28 cellular contexts compared by ENCODE assay signal in genomic region chr5:174483411-174483810, GRCh38.
DNase-seq lines count a peak whose midpoint lies in the region; TF ChIP-seq lines count a peak whose summit lies in the region.
"Had no signal": no experiment of that assay in that cellular context is flagged by ENCODE, and none has a peak within 500 bp of the region (broad histone marks: within the 10 kb centered on the region; RNA-seq: fewer than 3 reads in every experiment).

No MANE protein-coding gene starts in this region.

- POLR2A ChIA-PET in HEK293 (lab: Yijun Ruan, JAX) = no interaction called here

- no peak for TF ChIP-seq POLR2A in lower leg skin (IDR thresholded peaks at IDR 0.05)

- intact Hi-C loops in lower leg skin (cut with DNase I; ENCODE audit: low total_unique reads) = no loop called here

- TF ChIP-seq CTCF in HEK293 (tag by site-specific recombination; IDR thresholded peaks at IDR 0.05) = no peak
- TF ChIP-seq CTCF in lower leg skin (IDR thresholded peaks at IDR 0.05) = no peak

- H3K4me1 ChIP-seq in HEK293 (ENCODE audit: control insufficient read depth, insufficient read depth, low read length) = peaks cover 8% of the 10 kb centered on the region
- H3K4me1 ChIP-seq: A549; BLaER1; BLaER1 treated with 17β-estradiol and CSF1 and Interleukin-3, amounts not matched to agents 10 nM and 100 nM; Caco-2 had no signal

- WGBS in lower leg skin, 2 donors = 86 to 96% methylated on average over 4 of the region's 4 CpGs

- peak; percentile 1 for DNase-seq in AG20443 (ENCODE audit: low spot score)
- no peak for DNase-seq in lower leg skin (ENCODE audit: low spot score in 2 of 2)
- no peak for DNase-seq in kidney glomerular epithelial cell (lab: John Stamatoyannopoulos, UW)
- DNase-seq: 8988T; ACHN; AML-193; BE2C; C1 segment of cervical spinal cord; Caco-2; Calu3; CD4-positive, alpha-beta memory T cell; CD4-positive, alpha-beta T cell; CD4-positive, CD25-positive, alpha-beta regulatory T cell; CD8-positive, alpha-beta memory T cell; CD8-positive, alpha-beta T cell; DMS 273 treated with DMSO at 0.1 percent for 48 hours; DMS153; DMS53; DMS79; DMS79 treated with DMSO at 0.1 percent for 48 hours; DND-41; EL had no signal

- CTCF ChIA-PET in HEK293 (lab: Yijun Ruan, JAX) = interaction anchor here (0.6 kb wide), 1 partner anchor 71 kb away, joined by 3 read pairs; no protein-coding TSS in a partner anchor

- no peaks in the 10 kb centered on the region for H3K9me3 ChIP-seq in HEK293 (ENCODE audit: control insufficient read depth, insufficient read depth, low read depth, low read length)

- peak overlapping the region; percentile 27; the same call in 1 of the 2 replicates for H3K27ac ChIP-seq in HEK293 (ENCODE audit: extremely low read depth, low read depth, low read length)
- H3K27ac ChIP-seq: 22Rv1; A549; BLaER1; BLaER1 treated with 17β-estradiol and CSF1 and Interleukin-3, amounts not matched to agents 10 nM and 100 nM; C4-2B had no signal

- H3K36me3 ChIP-seq in HEK293 (ENCODE audit: control insufficient read depth in 2 of 2, insufficient read depth in 1 of 2, low read length in 2 of 2) = no peaks in the 10 kb centered on the region
- H3K36me3 ChIP-seq: BE2C; BLaER1; BLaER1 treated with 17β-estradiol and CSF1 and Interleukin-3, amounts not matched to agents 10 nM and 100 nM had no signal

- H3K4me3 ChIP-seq in HEK293 (ENCODE audit: low read depth, low read length) = no peak overlapping the region
- no peak overlapping the region for H3K4me3 ChIP-seq in lower leg skin (ENCODE audit: low read depth, poor library complexity, severe bottlenecking)
- H3K4me3 ChIP-seq: A549; BLaER1; BLaER1 treated with 17β-estradiol and CSF1 and Interleukin-3, amounts not matched to agents 10 nM and 100 nM had no signal

TF ChIP-seq in HEK293, 187 proteins besides CTCF, POLR2A, EP300 and RAD21:
- TF ChIP-seq EGR2 (tag by site-specific recombination; IDR thresholded peaks at IDR 0.05; ENCODE audit: low read depth) = no peak
